ENCODE assay signal across 9 cellular contexts in the genomic region with DNA sequence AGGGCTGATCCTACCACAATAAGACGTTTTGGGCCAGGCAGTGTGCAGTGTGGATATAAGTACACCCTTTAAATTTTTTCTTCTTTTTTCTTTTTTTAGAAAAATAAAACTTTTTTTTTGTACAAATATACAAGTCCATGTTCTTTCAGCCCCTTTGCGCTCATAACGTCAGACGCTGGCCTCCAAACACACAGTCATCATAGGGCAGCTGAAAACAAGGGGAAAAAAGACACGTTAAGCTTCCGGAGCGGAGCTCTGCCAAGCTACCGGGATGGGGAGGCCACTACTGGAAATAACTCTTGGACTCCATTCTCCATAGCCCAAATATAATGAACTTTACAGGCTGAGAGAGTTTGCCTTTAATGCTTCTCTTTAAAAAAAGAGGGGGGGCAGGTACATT. TPM values are rescaled to one million over a fixed set of nuclear protein-coding genes. Genes with fewer than 3 reads are reported as not detected.
DNase-seq lines count a peak whose midpoint lies in the region; ATAC-seq and TF ChIP-seq lines count a peak whose summit lies in the region.
"Had no signal": no experiment of that assay in that cellular context is flagged by ENCODE, and none has a peak within 500 bp of the region (broad histone marks: within the 10 kb centered on the region; RNA-seq: fewer than 3 reads in every experiment).

No MANE protein-coding gene starts in this region.

- H3K4me3 ChIP-seq in NB4 (ENCODE audit: low read depth, low read length) (peak overlapping the region; percentile 75), body of pancreas (peak overlapping the region; percentile 54 to 66), left lung (peak overlapping the region; percentile 89 to 100), subcutaneous abdominal adipose tissue (ENCODE audit: low read depth in 1 of 5, low read length in 5 of 5) (peak overlapping the region; percentile 86 to 99 (median 97))

- no peak for DNase-seq in NB4 (ENCODE audit: low read depth)
- DNase-seq in body of pancreas = no peak
- DNase-seq in left lung = peak in 1 of 2 donors; percentile 24
- DNase-seq in NCI-H2029 (lab: John Stamatoyannopoulos, UW) = no peak
- DNase-seq in NCI-H2196 (lab: John Stamatoyannopoulos, UW; ENCODE audit: unreplicated experiment) = no peak
- DNase-seq: H9 had no signal

- H3K9me3 ChIP-seq in body of pancreas = no peaks in the 10 kb centered on the region
- H3K9me3 ChIP-seq in left lung = no peaks in the 10 kb centered on the region
- H3K9me3 ChIP-seq in subcutaneous abdominal adipose tissue (ENCODE audit: control insufficient read depth in 5 of 5, low read length in 5 of 5) = no peaks in the 10 kb centered on the region

- peak overlapping the region; percentile 91 to 98 (median 95) for H3K9ac ChIP-seq in subcutaneous abdominal adipose tissue (ENCODE audit: low read length in 5 of 5)

- TF ChIP-seq POLR2A in NB4 (IDR thresholded peaks at IDR 0.05; ENCODE audit: extremely low read depth, insufficient read length) = no peak
- TF ChIP-seq POLR2A in body of pancreas (IDR thresholded peaks at IDR 0.05) = no peak

- H3K27me3 ChIP-seq in body of pancreas (no peaks in the 10 kb centered on the region), left lung (no peaks in the 10 kb centered on the region), subcutaneous abdominal adipose tissue (ENCODE audit: control insufficient read depth in 5 of 5, insufficient read depth in 4 of 5, low read length in 5 of 5) (no peaks in the 10 kb centered on the region)

- ATAC-seq in body of pancreas = no peak
- no peak for ATAC-seq in left lung
- ATAC-seq in HG03045 (IDR thresholded peaks at IDR 0.05; ENCODE audit: unreplicated experiment) = no peak
- ATAC-seq in HG02970 (IDR thresholded peaks at IDR 0.05; ENCODE audit: low FRiP score, unreplicated experiment) = no peak

- H3K4me1 ChIP-seq in body of pancreas (peaks cover 58% of the 10 kb centered on the region), left lung (peaks cover 40 to 67% of the 10 kb centered on the region in 2 donors), subcutaneous abdominal adipose tissue (ENCODE audit: control insufficient read depth in 5 of 5, insufficient read depth in 5 of 5, low read length in 5 of 5) (peaks cover 18 to 76% (median 69%) of the 10 kb centered on the region in 5 donors)

- WGBS in body of pancreas, 2 donors = 12 to 14% methylated on average over 8 of the region's 8 CpGs

- TF ChIP-seq CTCF in NB4 (IDR thresholded peaks at IDR 0.05; ENCODE audit: low read depth, low read length) (no peak), body of pancreas (IDR thresholded peaks at IDR 0.05) (no peak), left lung (IDR thresholded peaks at IDR 0.05) (no peak)

- peaks cover 19 to 26% of the 10 kb centered on the region in 2 donors for H3K36me3 ChIP-seq in body of pancreas (replicated peaks in 1 of 2; ENCODE audit: insufficient read depth in 1 of 2, low read depth in 2 of 2)
- H3K36me3 ChIP-seq in left lung = peaks cover 16 to 41% of the 10 kb centered on the region in 2 donors
- H3K36me3 ChIP-seq in subcutaneous abdominal adipose tissue (ENCODE audit: control insufficient read depth in 5 of 5, insufficient read depth in 5 of 5, low read length in 5 of 5) = peaks cover 11 to 39% (median 35%) of the 10 kb centered on the region in 5 donors

- intact Hi-C loops in body of pancreas (cut with DNase I) (no loop called here), left lung (cut with DNase I) (loop anchor here in 1 of 2 donors (5.0 to 10.0 kb wide), 2 partner anchors 65 to 187 kb away; no protein-coding TSS in a partner anchor)

- H3K27ac ChIP-seq in body of pancreas = peak overlapping the region; percentile 75 to 100 (median 100)
- H3K27ac ChIP-seq in left lung = peak overlapping the region; percentile 99
- peak overlapping the region; percentile 99 for H3K27ac ChIP-seq in subcutaneous abdominal adipose tissue (ENCODE audit: low read depth, low read length)

RNA-seq across cellular contexts. Expression of a gene that starts 2.7 kb away (rescaled TPM):
- total RNA-seq in body of pancreas (100 to 1,000 TPM; 330 to 345 TPM), left lung (100 to 1,000 TPM; 133 to 348 TPM)
